ENCODE assay signal across 1 cellular context in the genomic region with DNA sequence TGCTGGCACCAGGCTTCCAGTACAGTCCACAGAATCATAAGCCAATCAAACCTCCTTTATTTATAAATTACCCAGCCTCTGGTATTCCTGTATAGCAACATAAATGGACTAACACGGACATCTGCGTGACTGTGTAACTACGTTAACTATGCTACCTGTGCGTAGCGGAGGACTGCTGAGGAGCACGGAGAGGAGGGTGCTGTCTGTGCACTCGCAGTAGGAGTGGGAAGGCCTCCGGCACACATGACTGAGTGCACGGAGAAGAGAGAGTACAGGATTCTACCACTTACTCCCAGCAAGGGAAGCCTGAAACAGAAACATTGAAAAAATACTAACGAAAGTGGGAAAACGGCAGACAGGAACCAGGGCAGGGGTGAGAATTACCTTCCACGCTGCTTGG.
TF ChIP-seq lines count a peak whose summit lies in the region.

No MANE protein-coding gene starts in this region.

TF ChIP-seq in K562, 482 proteins besides CTCF, POLR2A, EP300 and RAD21 (continued from another document):
- TF ChIP-seq REST (CRISPR knock-in tag; IDR thresholded peaks at IDR 0.05; ENCODE audit: low read depth), result no peak
TF ChIP-seq in K562: peak in this region for 1.
